28 cellular contexts compared by ENCODE assay signal in genomic region chr19:29651622-29652394, GRCh38. TPM values are rescaled to one million over a fixed set of nuclear protein-coding genes. Genes with fewer than 3 reads are reported as not detected.
A peak's percentile ranks its signal among the peaks of the same experiment; 100 is the strongest.
DNase-seq lines count a peak whose midpoint lies in the region; ATAC-seq, FAIRE-seq and TF ChIP-seq lines count a peak whose summit lies in the region.
"Had no signal": no experiment of that assay in that cellular context is flagged by ENCODE, and none has a peak within 500 bp of the region (broad histone marks: within the 10 kb centered on the region; RNA-seq: fewer than 3 reads in every experiment).

No MANE protein-coding gene starts in this region.

- in situ Hi-C loops in K562 (cut with MboI) = no loop called here

- WGBS in heart left ventricle, 4 donors = 85 to 89% (median 88%) methylated on average over 7 of the region's 7 CpGs
- WGBS in K562 (ENCODE audit: insufficient coverage, low coverage, missing lambda C conversion rate) = 55% methylated on average over 7 of the region's 7 CpGs
- WGBS in tibial nerve, 2 donors = 83 to 85% methylated on average over 7 of the region's 7 CpGs

- intact Hi-C loops in Right ventricle myocardium inferior (cut with DNase I) (no loop called here), heart left ventricle (cut with DNase I) (no loop called here), K562 (cut with micrococcal nuclease) (no loop called here), natural killer cell (cut with micrococcal nuclease) (loop anchor here (2.0 kb wide), 1 partner anchor 19 kb away; no protein-coding TSS in a partner anchor)

- no peaks in the 10 kb centered on the region for H3K9me1 ChIP-seq in K562 (ENCODE audit: control insufficient read depth, insufficient read depth, low read length)

- H3K9me3 ChIP-seq in heart left ventricle (peaks cover 0 to 8% (median 0%) of the 10 kb centered on the region in 12 donors), K562 (replicated peaks; ENCODE audit: control insufficient read depth, insufficient read depth, low read depth, low read length) (no peaks in the 10 kb centered on the region), tibial nerve (peaks cover 0 to 5% (median 0%) of the 10 kb centered on the region in 4 donors)

- DNase-seq in Right ventricle myocardium inferior (ENCODE audit: missing footprints) (peak; percentile 7), heart left ventricle (no peak), K562 (ENCODE audit: extremely low read depth in 1 of 4, low spot score in 3 of 4) (no peak), natural killer cell (no peak), HuH-7.5 (ENCODE audit: low spot score) (no peak), tibial nerve (ENCODE audit: low spot score in 2 of 2) (no peak)
- DNase-seq in effector CD8-positive, alpha-beta T cell (lab: John Stamatoyannopoulos, UW) = no peak
- DNase-seq: C1 segment of cervical spinal cord; Caco-2; CD8-positive, alpha-beta T cell; EL; GDM1; Karpas-422; NCI-H1092; NCI-H1417 treated with DMSO at 0.1 percent for 48 hours; NCI-H1694 treated with DMSO at 0.1 percent for 48 hours; NCI-H2081 treated with DMSO at 0.1 percent for 48 hours; NCI-H2171; NCI-H226; NCI-H510A; NCI-H69; RPMI8226; SHP77 treated with DMSO at 0.1 percent for 48 hours had no signal

- H3K36me3 Mint-ChIP-seq in natural killer cell = no peaks in the 10 kb centered on the region
- H3K36me3 Mint-ChIP-seq: CD8-positive, alpha-beta T cell had no signal

- H3K79me2 ChIP-seq in K562 (ENCODE audit: control insufficient read depth, insufficient read depth, low read length) = no peaks in the 10 kb centered on the region

- H3K4me1 Mint-ChIP-seq in natural killer cell = peaks cover 32 to 43% of the 10 kb centered on the region in 2 donors

- H3K27me3 ChIP-seq in heart left ventricle = no peaks in the 10 kb centered on the region
- no peaks in the 10 kb centered on the region for H3K27me3 ChIP-seq in K562 (ENCODE audit: control insufficient read depth in 2 of 2, insufficient read depth in 2 of 2, low read length in 2 of 2)
- H3K27me3 ChIP-seq in tibial nerve = no peaks in the 10 kb centered on the region

- FAIRE-seq in K562 (lab: Jason Lieb, UNC) = no peak
- FAIRE-seq: GM12892, H54 had no signal

- H3K4me3 ChIP-seq in heart left ventricle (no peak overlapping the region), K562 (no peak overlapping the region), tibial nerve (no peak overlapping the region)
- H3K4me3 ChIP-seq: SK-N-MC had no signal

- no peaks in the 10 kb centered on the region for H3K36me3 ChIP-seq in heart left ventricle
- H3K36me3 ChIP-seq in K562 (ENCODE audit: control insufficient read depth, insufficient read depth, low read length) = no peaks in the 10 kb centered on the region
- no peaks in the 10 kb centered on the region for H3K36me3 ChIP-seq in tibial nerve

- no peak overlapping the region for H3K27ac ChIP-seq in heart left ventricle
- H3K27ac ChIP-seq in K562 (ENCODE audit: extremely low read depth, low read depth, low read length) = no peak overlapping the region
- no peak overlapping the region for H3K27ac ChIP-seq in tibial nerve
- H3K27ac ChIP-seq: HL-60, SK-N-MC had no signal

- no peak for TF ChIP-seq RAD21 in K562 (CRISPR knock-in tag; conservative IDR thresholded peaks at IDR 0.05 in 1 of 2, IDR thresholded peaks at IDR 0.05 in 1 of 2)

- H3K4me3 Mint-ChIP-seq in natural killer cell = peak overlapping the region; percentile 73
- H3K4me3 Mint-ChIP-seq: CD8-positive, alpha-beta T cell had no signal

- TF ChIP-seq EP300 in K562 (IDR thresholded peaks at IDR 0.05; ENCODE audit: low read length) (no peak), tibial nerve (IDR thresholded peaks at IDR 0.05) (no peak)

- BruUV-seq in K562 (replicated peaks; lab: Mats Ljungman, UMichigan) = no TSS peak

- peak overlapping the region; percentile 77 to 84 for H3K27ac Mint-ChIP-seq in natural killer cell
- H3K27ac Mint-ChIP-seq: CD8-positive, alpha-beta T cell had no signal

- H4K20me1 ChIP-seq in K562 (replicated peaks; ENCODE audit: control insufficient read depth, insufficient read depth, low read length) = no peaks in the 10 kb centered on the region

- CTCF ChIA-PET in K562 (lab: Yijun Ruan, JAX; ENCODE audit: low intra/inter-chr PET ratio) = no interaction called here

- TF ChIP-seq CTCF in heart left ventricle (IDR thresholded peaks at IDR 0.05) (no peak), K562 (IDR thresholded peaks at IDR 0.05 in 2 of 3, conservative IDR thresholded peaks at IDR 0.05 in 1 of 3; ENCODE audit: insufficient read depth in 2 of 3, low read depth in 1 of 3, low read length in 3 of 3) (no peak), natural killer cell (IDR thresholded peaks at IDR 0.05) (no peak), tibial nerve (IDR thresholded peaks at IDR 0.05) (no peak)

- TF ChIP-seq POLR2A in heart left ventricle (IDR thresholded peaks at IDR 0.05) (no peak), K562 (conservative IDR thresholded peaks at IDR 0.05) (no peak), tibial nerve (IDR thresholded peaks at IDR 0.05) (no peak)

- H3K4me1 ChIP-seq in heart left ventricle (no peaks in the 10 kb centered on the region), K562 (replicated peaks in 1 of 2; ENCODE audit: control insufficient read depth in 2 of 2, insufficient read depth in 2 of 2, low read length in 2 of 2) (peaks cover 4 to 16% of the 10 kb centered on the region in 2 experiments; a peak in 4 of 5 replicates), tibial nerve (no peaks in the 10 kb centered on the region)
- H3K4me1 ChIP-seq: Caco-2 had no signal

- H3K9me3 Mint-ChIP-seq in natural killer cell = no peaks in the 10 kb centered on the region
- H3K9me3 Mint-ChIP-seq: CD8-positive, alpha-beta T cell had no signal

- peak overlapping the region; percentile 60 for H2AFZ ChIP-seq in K562 (ENCODE audit: low read depth, low read length)

- H3K9ac ChIP-seq in K562 (ENCODE audit: insufficient read depth in 1 of 2, low read depth in 2 of 2, low read length in 2 of 2) = no peak overlapping the region

- POLR2A ChIA-PET in K562 (lab: Yijun Ruan, JAX) = interaction anchor here (1.2 kb wide), 1 partner anchor 10 kb away, joined by 3 read pairs; no protein-coding TSS in a partner anchor

- no peaks in the 10 kb centered on the region for H3K27me3 Mint-ChIP-seq in natural killer cell (ENCODE audit: low read depth in 2 of 2)

- H3K4me2 ChIP-seq in K562 (ENCODE audit: insufficient read depth, low read length) = no peak overlapping the region; the same call in 1 of the 2 replicates

- ATAC-seq in Right ventricle myocardium inferior = no peak
- ATAC-seq in heart left ventricle = no peak
- peak; percentile 35; the same call in 2 of the 3 replicates for ATAC-seq in K562
- ATAC-seq in natural killer cell = peak; percentile 62 to 88 (median 84)
- ATAC-seq: CD8-positive, alpha-beta T cell had no signal

TF ChIP-seq in K562, 482 proteins besides CTCF, POLR2A, EP300 and RAD21 (continues in another document):
- TF ChIP-seq RCOR1 (IDR thresholded peaks at IDR 0.05; ENCODE audit: borderline replicate concordance in 1 of 2, low read depth in 2 of 2, low read length in 2 of 2) (peak in 1 of 2 experiments; percentile 49; a peak in 1 of 4 replicates), PML (IDR thresholded peaks at IDR 0.05; ENCODE audit: low read length) (no peak)

RNA-seq across cellular contexts. Expression of gene PLEKHF1, which starts 13.5 kb away (rescaled TPM):
- total RNA-seq in Right ventricle myocardium inferior (43.6 TPM), heart left ventricle (10 to 100 TPM in 8 of 9 donors, 1 to 10 TPM in 1; 7.8 to 46.1 (median 17.5) TPM), K562 (2014; rRNA removed) (13.4 and 18.5 TPM in 2 replicates), K562 (2014; rRNA removed; fragmentation: Illumina TruSeq; extraction: Trizol) (1.2 TPM in 2 replicates), K562 (2015; rRNA removed; fragmentation: Illumina TruSeq; extraction: Trizol) (5.0 and 5.6 TPM in 2 replicates), K562 (2021) (12.7 and 15.1 TPM in 2 replicates), natural killer cell (10 to 100 TPM; 53.0 to 81.8 (median 53.8) TPM), tibial nerve (100 to 1,000 TPM in 2 of 4 donors, 10 to 100 TPM in 2; 52.2 to 119 (median 89.0) TPM)
- polyA plus RNA-seq in heart left ventricle (10 to 100 TPM; 38.6 to 42.0 TPM), K562 (2011; rRNA removed) (2.9 and 5.2 TPM in 2 replicates), K562 (2014; fragmentation: Illumina TruSeq; extraction: Trizol) (2.3 and 4.6 TPM in 2 replicates), K562 (2014; fragmentation: Nextera tagmentation; extraction: Ambion mirVana) (under 1 TPM in 1 of 2 experiments, not detected in 1; 0.07 TPM), K562 (2014; rRNA removed) (11.0 and 12.0 TPM in 2 replicates)
- 3.5 and 12.3 TPM in 2 replicates for total RNA-seq in K562 (2011; cell fraction: chromatin; rRNA removed; ENCODE audit: low replicate concordance)
- total RNA-seq in K562 (2011; cell fraction: nucleolus; rRNA removed) = 17.3 and 17.5 TPM in 2 replicates
- 7.9 and 9.0 TPM in 2 replicates for total RNA-seq in K562 (2011; cell fraction: nucleoplasm; rRNA removed)
- polyA plus RNA-seq in K562 (2011; cell fraction: cytosol; rRNA removed) = 6.8 and 18.1 TPM in 2 replicates
- polyA plus RNA-seq in K562 (2011; cell fraction: nucleus; rRNA removed) = 5.6 and 9.4 TPM in 2 replicates
- polyA plus RNA-seq in K562 (2012) = 9.9 and 29.3 TPM in 2 replicates
- 1.9 and 2.0 TPM in 2 replicates for polyA minus RNA-seq in K562 (2011; rRNA and poly(A)+ RNA removed)
- 5.2 and 6.2 TPM in 2 replicates for polyA minus RNA-seq in K562 (2011; cell fraction: cytosol; rRNA and poly(A)+ RNA removed)
- 6.5 and 7.6 TPM in 2 replicates for polyA minus RNA-seq in K562 (2011; cell fraction: nucleus; rRNA and poly(A)+ RNA removed)
- total RNA-seq: A673 had no signal

RNA-seq across cellular contexts. Expression of gene POP4, which starts 45.7 kb away (rescaled TPM):
- total RNA-seq in Right ventricle myocardium inferior (58.0 TPM), heart left ventricle (10 to 100 TPM; 41.2 to 69.3 (median 51.1) TPM), K562 (2014; rRNA removed) (95.5 and 113 TPM in 2 replicates), K562 (2014; rRNA removed; fragmentation: Illumina TruSeq; extraction: Trizol) (110 TPM in 2 replicates), K562 (2015; rRNA removed; fragmentation: Illumina TruSeq; extraction: Trizol) (108 and 113 TPM in 2 replicates), K562 (2021) (86.1 and 92.6 TPM in 2 replicates), natural killer cell (10 to 100 TPM; 46.4 to 60.1 (median 46.4) TPM), tibial nerve (10 to 100 TPM; 43.7 to 57.2 (median 51.2) TPM)
- polyA plus RNA-seq in heart left ventricle (100 to 1,000 TPM in 1 of 2 donors, 10 to 100 TPM in 1; 55.1 to 157 TPM), K562 (2011; rRNA removed) (86.1 and 99.0 TPM in 2 replicates), K562 (2014; fragmentation: Illumina TruSeq; extraction: Trizol) (98.2 and 111 TPM in 2 replicates), K562 (2014; fragmentation: Nextera tagmentation; extraction: Ambion mirVana) (10 to 100 TPM; 42.1 to 59.6 TPM), K562 (2014; rRNA removed) (99.3 and 128 TPM in 2 replicates)
- 71.1 and 129 TPM in 2 replicates for total RNA-seq in K562 (2011; cell fraction: chromatin; rRNA removed; ENCODE audit: low replicate concordance)
- 77.1 and 97.6 TPM in 2 replicates for total RNA-seq in K562 (2011; cell fraction: nucleolus; rRNA removed)
- total RNA-seq in K562 (2011; cell fraction: nucleoplasm; rRNA removed) = 95.7 and 96.5 TPM in 2 replicates
- polyA plus RNA-seq in K562 (2011; cell fraction: cytosol; rRNA removed) = 61.1 and 61.7 TPM in 2 replicates
- 106 and 126 TPM in 2 replicates for polyA plus RNA-seq in K562 (2011; cell fraction: nucleus; rRNA removed)
- 56.6 and 69.1 TPM in 2 replicates for polyA plus RNA-seq in K562 (2012)
- 86.3 and 90.5 TPM in 2 replicates for polyA minus RNA-seq in K562 (2011; rRNA and poly(A)+ RNA removed)
- 26.8 and 34.8 TPM in 2 replicates for polyA minus RNA-seq in K562 (2011; cell fraction: cytosol; rRNA and poly(A)+ RNA removed)
- 62.5 and 81.8 TPM in 2 replicates for polyA minus RNA-seq in K562 (2011; cell fraction: nucleus; rRNA and poly(A)+ RNA removed)

Comparison
In these comparisons a context has a peak if more than half of its experiments do, and no peak if none do; other contexts are left out.
1. ATAC-seq: peak in K562 (single experiment) and natural killer cell (3 of 3); none in Right ventricle myocardium inferior (single experiment) and heart left ventricle (0 of 4).